Comparison of ENCODE assay signal across 27 cellular contexts in genomic region chr1:230545181-230545580, GRCh38.
"Had no signal": no experiment of that assay in that cellular context is flagged by ENCODE, and none has a peak within 500 bp of the region (broad histone marks: within the 10 kb centered on the region; RNA-seq: fewer than 3 reads in every experiment).

No MANE protein-coding gene starts in this region.

- H3K4me1 Mint-ChIP-seq: neural progenitor cell; stimulated activated effector memory CD8-positive, alpha-beta T cell treated with anti-CD3 and anti-CD28 coated beads, Interleukin-12 subunit alpha, Interleukin-12 subunit beta, amount 100 ng/mL, for 72 hours; stimulated activated naive B cell treated with anti-CD40 and anti-IgM and Interleukin-4, amounts not matched to agents 10 μg/mL and 1 μg/mL and 100 μg/mL, for 72 hours had no signal

- H3K9me3 ChIP-seq: ovary, psoas muscle, stomach, thoracic aorta, thyroid gland, tibial nerve, upper lobe of left lung, vagina had no signal

- ATAC-seq: natural killer cell; psoas muscle; right cardiac atrium; sciatic nerve; stimulated activated effector memory CD8-positive, alpha-beta T cell treated with anti-CD3 and anti-CD28 coated beads, Interleukin-12 subunit alpha, Interleukin-12 subunit beta, amount 100 ng/mL, for 72 hours; stimulated activated naive B cell treated with anti-CD40 and anti-IgM and Interleukin-4, amounts not matched to agents 10 μg/mL and 1 μg/mL and 100 μg/mL, for 72 hours had no signal

- H3K4me2 ChIP-seq: neural progenitor cell had no signal

- H2AFZ ChIP-seq: neural progenitor cell, parathyroid adenoma had no signal

- H3K79me2 ChIP-seq: parathyroid adenoma had no signal

- H3K27me3 ChIP-seq: neural progenitor cell, ovary, stomach, thyroid gland, tibial nerve, upper lobe of left lung, vagina had no signal

- H3K4me1 ChIP-seq: neural progenitor cell, parathyroid adenoma, psoas muscle, thyroid gland, tibial nerve, upper lobe of left lung, vagina had no signal

- H3K27ac Mint-ChIP-seq: natural killer cell; nephron; neural progenitor cell; progenitor cell of endocrine pancreas; stimulated activated effector memory CD8-positive, alpha-beta T cell treated with anti-CD3 and anti-CD28 coated beads, Interleukin-12 subunit alpha, Interleukin-12 subunit beta, amount 100 ng/mL, for 72 hours; stimulated activated naive B cell treated with anti-CD40 and anti-IgM and Interleukin-4, amounts not matched to agents 10 μg/mL and 1 μg/mL and 100 μg/mL, for 72 hours; stimulated activated naive CD8-positive, alpha-beta T cell treated with anti-CD3 and anti-CD28 coated beads, Interleukin-15, Interleukin-2, amounts not matched to agents 100 ng/mL and 50 ng/mL, for 24 hours had no signal

- DNase-seq: natural killer cell; occipital lobe; ovary; posterior cingulate gyrus; psoas muscle; right cardiac atrium; small intestine; stimulated activated CD4-positive, alpha-beta T cell treated with anti-CD3 and anti-CD28 coated beads, Interleukin-15, amount 100 ng/mL, for 24 hours; stimulated activated CD4-positive, alpha-beta T cell treated with anti-CD3 and anti-CD28 coated beads, Interleukin-2, amount 100 ng/mL, for 24 hours; stimulated activated CD4-positive, alpha-beta T cell treated with anti-CD3 and anti-CD28 coated beads, Interleukin-2, amount 100 ng/mL, for 48 hours; stimulated activated CD4-positive, alpha-beta T cell treated with anti-CD3 and anti-CD28 coated beads, Interleukin-4, amount 100 ng/mL, for 24 hours; stimulated activated naive B cell treated with anti-CD40 and anti-IgM and Interleukin-4, amounts not matched to agents 10 μg/mL and 1 μg/mL and 100 μg/mL, for 72 hours; stimulated activated naive CD4-positive, alpha-beta T cell treated with Interleukin-2 at 50 U/mL for 16 hours; stomach; thyroid gland; trophoblast cell; upper lobe of left lung had no signal

- H3K36me3 ChIP-seq: neural progenitor cell, ovary, stomach, thoracic aorta, thyroid gland, tibial nerve, upper lobe of left lung, vagina had no signal

- H3K9me3 Mint-ChIP-seq: natural killer cell; nephron; neural progenitor cell; stimulated activated effector memory CD8-positive, alpha-beta T cell treated with anti-CD3 and anti-CD28 coated beads, Interleukin-12 subunit alpha, Interleukin-12 subunit beta, amount 100 ng/mL, for 72 hours; stimulated activated naive B cell treated with anti-CD40 and anti-IgM and Interleukin-4, amounts not matched to agents 10 μg/mL and 1 μg/mL and 100 μg/mL, for 72 hours; stimulated activated naive CD8-positive, alpha-beta T cell treated with anti-CD3 and anti-CD28 coated beads, Interleukin-15, Interleukin-2, amounts not matched to agents 100 ng/mL and 50 ng/mL, for 24 hours had no signal

- H3K27ac ChIP-seq: neural progenitor cell, ovary, parathyroid adenoma, psoas muscle, stomach, thoracic aorta, thyroid gland, tibial nerve, upper lobe of left lung, vagina had no signal

- H3K9ac ChIP-seq: neural progenitor cell, parathyroid adenoma had no signal

- H3K4me3 ChIP-seq: neural progenitor cell, ovary, psoas muscle, stomach, thoracic aorta, thyroid gland, tibial nerve, upper lobe of left lung, vagina had no signal

- H3K4me3 Mint-ChIP-seq: natural killer cell; nephron; neural progenitor cell; stimulated activated effector memory CD8-positive, alpha-beta T cell treated with anti-CD3 and anti-CD28 coated beads, Interleukin-12 subunit alpha, Interleukin-12 subunit beta, amount 100 ng/mL, for 72 hours; stimulated activated naive B cell treated with anti-CD40 and anti-IgM and Interleukin-4, amounts not matched to agents 10 μg/mL and 1 μg/mL and 100 μg/mL, for 72 hours; stimulated activated naive CD8-positive, alpha-beta T cell treated with anti-CD3 and anti-CD28 coated beads, Interleukin-15, Interleukin-2, amounts not matched to agents 100 ng/mL and 50 ng/mL, for 24 hours had no signal

- H3K36me3 Mint-ChIP-seq: natural killer cell; neural progenitor cell; stimulated activated effector memory CD8-positive, alpha-beta T cell treated with anti-CD3 and anti-CD28 coated beads, Interleukin-12 subunit alpha, Interleukin-12 subunit beta, amount 100 ng/mL, for 72 hours; stimulated activated naive B cell treated with anti-CD40 and anti-IgM and Interleukin-4, amounts not matched to agents 10 μg/mL and 1 μg/mL and 100 μg/mL, for 72 hours had no signal
